In the genomic region with DNA sequence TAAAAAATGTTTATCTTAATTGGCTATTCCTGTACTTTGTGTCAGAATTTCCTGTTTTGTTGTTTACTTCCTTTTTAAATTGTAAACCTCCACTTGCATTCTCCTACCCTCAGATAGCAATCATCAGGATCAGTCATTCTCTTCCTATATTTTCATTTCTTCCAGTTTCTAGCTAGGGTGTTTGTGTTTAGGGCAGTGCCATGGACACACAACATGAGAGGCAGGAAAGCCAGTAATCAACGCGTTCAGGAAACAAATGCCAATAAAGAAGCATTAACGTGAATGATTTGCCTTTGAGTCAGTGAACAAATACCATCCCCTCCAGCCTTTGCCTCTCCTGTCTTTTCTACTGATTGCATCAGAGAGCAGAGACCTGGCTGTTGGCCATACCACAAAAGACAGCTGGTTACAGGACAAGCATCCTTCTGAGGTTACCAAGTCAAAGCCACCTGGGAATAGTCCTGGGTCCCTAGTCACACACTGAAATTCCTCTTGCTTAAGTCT, we compare ENCODE assay signal across 9 cellular contexts. TPM values are rescaled to one million over a fixed set of nuclear protein-coding genes. Genes with fewer than 3 reads are reported as not detected.
DNase-seq lines count a peak whose midpoint lies in the region; TF ChIP-seq lines count a peak whose summit lies in the region.
"Had no signal": no experiment of that assay in that cellular context is flagged by ENCODE, and none has a peak within 500 bp of the region (broad histone marks: within the 10 kb centered on the region; RNA-seq: fewer than 3 reads in every experiment).

No MANE protein-coding gene starts in this region.

- peak; percentile 51 to 53 for DNase-seq in Caco-2
- DNase-seq in NCI-H1436 (lab: John Stamatoyannopoulos, UW) = peak; percentile 49
- peak; percentile 99 for DNase-seq in brain microvascular endothelial cell
- DNase-seq in MV-4-11 (lab: John Stamatoyannopoulos, UW) = no peak
- DNase-seq in endodermal cell = no peak
- DNase-seq in D341Med (ENCODE audit: low spot score) = no peak
- no peak for DNase-seq in stimulated activated CD4-positive, alpha-beta T cell treated with anti-CD3 and anti-CD28 coated beads, Interleukin-4, amount 100 ng/mL, for 1 hour
- DNase-seq: NCI-H1048 had no signal

- CTCF ChIA-PET in Caco-2 (lab: Charles Lee) = interaction anchor here (1.3 kb wide), 1 partner anchor 57 kb away, joined by 4 read pairs; a partner anchor contains a TSS

- intact Hi-C loops in Caco-2 (cut with micrococcal nuclease; ENCODE audit: unreplicated experiment) = loop anchor here (1.0 to 2.0 kb wide), 2 partner anchors 66 to 71 kb away; no protein-coding TSS in a partner anchor

- H3K27ac ChIP-seq in brain microvascular endothelial cell (peak overlapping the region; percentile 82), muscle layer of duodenum (ENCODE audit: low read length) (peak overlapping the region; percentile 73), endodermal cell (ENCODE audit: low read depth, low read length) (no peak overlapping the region)

- H3K9me3 Mint-ChIP-seq in Caco-2 (ENCODE audit: unreplicated experiment) (no peaks in the 10 kb centered on the region), endodermal cell (no peaks in the 10 kb centered on the region)

- no peaks in the 10 kb centered on the region for H3K9me3 ChIP-seq in Caco-2
- no peaks in the 10 kb centered on the region for H3K9me3 ChIP-seq in muscle layer of duodenum (ENCODE audit: control insufficient read depth in 1 of 2, low read length in 2 of 2)
- no peaks in the 10 kb centered on the region for H3K9me3 ChIP-seq in endodermal cell (ENCODE audit: control insufficient read depth, low read length)

- H3K27ac Mint-ChIP-seq in Caco-2 (ENCODE audit: unreplicated experiment) (peak overlapping the region; percentile 91), endodermal cell (no peak overlapping the region)

- POLR2A ChIA-PET in Caco-2 (lab: Charles Lee) = no interaction called here

- H3K36me3 Mint-ChIP-seq in Caco-2 (ENCODE audit: insufficient read depth, unreplicated experiment) (no peaks in the 10 kb centered on the region), endodermal cell (ENCODE audit: low read depth) (no peaks in the 10 kb centered on the region)

- H3K4me3 Mint-ChIP-seq in Caco-2 (ENCODE audit: unreplicated experiment) (peak overlapping the region; percentile 25), endodermal cell (no peak overlapping the region)

- WGBS in endodermal cell (ENCODE audit: insufficient coverage in 1 of 2, insufficient read length in 1 of 2), 2 experiments = 82 to 86% methylated on average over 3 of the region's 3 CpGs

- no peak overlapping the region for H3K9ac ChIP-seq in endodermal cell (ENCODE audit: extremely low read depth, low read length, poor library complexity, severe bottlenecking)

- H3K4me1 ChIP-seq in Caco-2 (peaks cover 15% of the 10 kb centered on the region), muscle layer of duodenum (ENCODE audit: control insufficient read depth in 1 of 2, insufficient read depth in 2 of 2, low read length in 2 of 2) (peaks cover 0 to 7% of the 10 kb centered on the region in 2 donors), endodermal cell (ENCODE audit: control insufficient read depth, insufficient read depth, low read length) (no peaks in the 10 kb centered on the region)

- H3K27me3 ChIP-seq in Caco-2 (replicated peaks; ENCODE audit: control insufficient read depth, insufficient read depth, low read length) (no peaks in the 10 kb centered on the region), brain microvascular endothelial cell (replicated peaks) (no peaks in the 10 kb centered on the region), muscle layer of duodenum (ENCODE audit: low read depth, low read length) (no peaks in the 10 kb centered on the region), endodermal cell (ENCODE audit: control insufficient read depth, insufficient read depth, low read length, poor library complexity, severe bottlenecking) (no peaks in the 10 kb centered on the region)

- BruUV-seq in Caco-2 (replicated peaks; lab: Mats Ljungman, UMichigan) = TSS peak; percentile 30

- TF ChIP-seq CTCF in Caco-2 (IDR thresholded peaks at IDR 0.05; ENCODE audit: insufficient read depth in 1 of 2, low read depth in 1 of 2, low read length in 1 of 2, severe bottlenecking in 1 of 2, unreplicated experiment in 1 of 2) (no peak), brain microvascular endothelial cell (IDR thresholded peaks at IDR 0.05; ENCODE audit: low read depth, low read length, missing control alignments) (no peak), endodermal cell (conservative IDR thresholded peaks at IDR 0.05) (no peak)

- no peaks in the 10 kb centered on the region for H3K36me3 ChIP-seq in Caco-2 (ENCODE audit: control insufficient read depth, insufficient read depth, low read length)
- no peaks in the 10 kb centered on the region for H3K36me3 ChIP-seq in brain microvascular endothelial cell (replicated peaks)
- H3K36me3 ChIP-seq in muscle layer of duodenum (ENCODE audit: control insufficient read depth in 1 of 2, insufficient read depth in 2 of 2, low read length in 2 of 2) = no peaks in the 10 kb centered on the region
- no peaks in the 10 kb centered on the region for H3K36me3 ChIP-seq in endodermal cell (ENCODE audit: control insufficient read depth, insufficient read depth, low read length)

- H3K4me1 Mint-ChIP-seq in Caco-2 (ENCODE audit: low read depth, unreplicated experiment) (peaks cover 16% of the 10 kb centered on the region), endodermal cell (no peaks in the 10 kb centered on the region)

- H3K27me3 Mint-ChIP-seq in Caco-2 (ENCODE audit: insufficient read depth, unreplicated experiment) = no peaks in the 10 kb centered on the region
- peaks cover 4% of the 10 kb centered on the region for H3K27me3 Mint-ChIP-seq in endodermal cell (ENCODE audit: insufficient read depth)

- in situ Hi-C loops in brain microvascular endothelial cell (cut with HindIII; ENCODE audit: low pct_ligation_motif_present, low sequenced_read_pairs) = no loop called here

- H3K4me3 ChIP-seq in Caco-2 (ENCODE audit: low read depth, low read length) (no peak overlapping the region), brain microvascular endothelial cell (ENCODE audit: low read depth, low read length) (no peak overlapping the region), muscle layer of duodenum (ENCODE audit: low read depth in 1 of 2, low read length in 2 of 2) (no peak overlapping the region), endodermal cell (ENCODE audit: low read length) (no peak overlapping the region)

RNA-seq across cellular contexts. Expression of a gene that starts 56.7 kb away (rescaled TPM):
- total RNA-seq in Caco-2 (2022) = 40.5 and 45.4 TPM in 2 replicates
- total RNA-seq in endodermal cell = 10 to 100 TPM; 11.1 to 11.4 TPM
- 11.0 TPM for polyA plus RNA-seq in endodermal cell (2013, experiment 1 of 2)
- 10.8 TPM for polyA plus RNA-seq in endodermal cell (2013, experiment 2 of 2)

Comparison
In these comparisons a context has a peak if more than half of its experiments do, and no peak if none do; other contexts are left out.
1. DNase-seq: peak in Caco-2 (2 of 2), NCI-H1436 (single experiment) and brain microvascular endothelial cell (single experiment); none in MV-4-11 (single experiment), endodermal cell (single experiment), D341Med (single experiment) and stimulated activated CD4-positive, alpha-beta T cell treated with anti-CD3 and anti-CD28 coated beads, Interleukin-4, amount 100 ng/mL, for 1 hour (single experiment).